In the genomic region with DNA sequence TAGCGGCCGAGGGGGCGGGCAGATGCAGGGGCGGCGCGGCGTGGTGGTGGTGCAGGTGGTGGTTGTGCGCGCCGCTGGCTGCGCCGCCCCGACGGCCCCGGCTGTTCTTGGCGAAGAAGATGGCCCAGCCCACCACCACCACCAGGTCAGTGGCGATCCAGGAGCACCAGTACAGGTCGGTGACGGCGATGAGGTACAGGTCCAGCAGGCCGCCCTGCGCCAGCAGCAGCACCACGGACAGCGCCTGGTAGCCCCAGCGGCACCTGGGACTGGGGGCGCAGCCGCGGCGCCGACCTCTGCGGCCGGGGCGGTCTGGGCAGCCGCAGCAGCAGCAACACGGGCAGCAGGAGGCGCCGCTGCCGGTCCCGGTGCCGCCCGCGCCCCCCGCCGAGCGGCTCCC, we compare ENCODE assay signal across 9 cellular contexts. TPM values are rescaled to one million over a fixed set of nuclear protein-coding genes. Genes with fewer than 3 reads are reported as not detected.
DNase-seq lines count a peak whose midpoint lies in the region; ATAC-seq, FAIRE-seq and TF ChIP-seq lines count a peak whose summit lies in the region.
"Had no signal": no experiment of that assay in that cellular context is flagged by ENCODE, and none has a peak within 500 bp of the region (broad histone marks: within the 10 kb centered on the region; RNA-seq: fewer than 3 reads in every experiment).

No MANE protein-coding gene starts in this region.

- no peak for FAIRE-seq in H54 (lab: Jason Lieb, UNC)
- FAIRE-seq: frontal cortex had no signal

- H3K9me3 ChIP-seq in CD8-positive, alpha-beta memory T cell (ENCODE audit: low read length): no peaks in the 10 kb centered on the region
- H3K9me3 ChIP-seq in cardiac muscle cell (ENCODE audit: low read depth): no peaks in the 10 kb centered on the region

- peaks cover 13% of the 10 kb centered on the region for H3K27me3 ChIP-seq in CD8-positive, alpha-beta memory T cell (ENCODE audit: insufficient read depth, low read length, poor library complexity, severe bottlenecking)
- H3K27me3 ChIP-seq in cardiac muscle cell: no peaks in the 10 kb centered on the region

- H3K27me3 Mint-ChIP-seq in CD8-positive, alpha-beta memory T cell: peaks cover 18 to 24% of the 10 kb centered on the region in 2 donors
- peaks cover 8% of the 10 kb centered on the region for H3K27me3 Mint-ChIP-seq in activated T-helper 17 cell treated with anti-CD3 and anti-CD28 coated beads, Interleukin-2, amount 50 U/mL, for 72 hours

- H3K9me3 Mint-ChIP-seq in CD8-positive, alpha-beta memory T cell: no peaks in the 10 kb centered on the region
- no peaks in the 10 kb centered on the region for H3K9me3 Mint-ChIP-seq in activated T-helper 17 cell treated with anti-CD3 and anti-CD28 coated beads, Interleukin-2, amount 50 U/mL, for 72 hours

- TF ChIP-seq CTCF in NB4 (IDR thresholded peaks at IDR 0.05; ENCODE audit: low read depth, low read length) (no peak), cardiac muscle cell (IDR thresholded peaks at IDR 0.05; ENCODE audit: low read depth, low read length) (no peak), retinal pigment epithelial cell (conservative IDR thresholded peaks at IDR 0.05; ENCODE audit: low read depth, low read length) (no peak)

- TF ChIP-seq POLR2A in NB4 (IDR thresholded peaks at IDR 0.05; ENCODE audit: extremely low read depth, insufficient read length) (no peak), H54 (IDR thresholded peaks at IDR 0.05; ENCODE audit: low read depth, low read length) (no peak)

- peak; percentile 39 to 70 (median 50) for DNase-seq in CD8-positive, alpha-beta memory T cell
- peak; percentile 70 for DNase-seq in NB4 (ENCODE audit: low read depth)
- DNase-seq in cardiac muscle cell (ENCODE audit: low read depth in 1 of 2, low spot score in 1 of 2): peak; percentile 53 to 93
- DNase-seq in retinal pigment epithelial cell (ENCODE audit: low read depth): peak; percentile 10
- DNase-seq in NCI-H446 treated with DMSO at 0.1 percent for 48 hours (lab: John Stamatoyannopoulos, UW): no peak
- no peak for DNase-seq in NCI-H1694 treated with DMSO at 0.1 percent for 48 hours (lab: John Stamatoyannopoulos, UW)
- no peak for DNase-seq in H54 (ENCODE audit: insufficient read length, low spot score)

- no peak overlapping the region for H3K4me3 ChIP-seq in CD8-positive, alpha-beta memory T cell (ENCODE audit: low read length)
- H3K4me3 ChIP-seq in NB4 (ENCODE audit: low read depth, low read length) (no peak overlapping the region), cardiac muscle cell (peak overlapping the region; percentile 84), retinal pigment epithelial cell (ENCODE audit: low read length) (no peak overlapping the region)

- peak; percentile 67 for ATAC-seq in activated T-helper 17 cell treated with anti-CD3 and anti-CD28 coated beads, Interleukin-2, amount 50 U/mL, for 72 hours (replicated peaks)

- peaks cover 42 to 53% (median 43%) of the 10 kb centered on the region in 3 donors for H3K4me1 Mint-ChIP-seq in CD8-positive, alpha-beta memory T cell
- peaks cover 34% of the 10 kb centered on the region for H3K4me1 Mint-ChIP-seq in activated T-helper 17 cell treated with anti-CD3 and anti-CD28 coated beads, Interleukin-2, amount 50 U/mL, for 72 hours

- H3K36me3 ChIP-seq in CD8-positive, alpha-beta memory T cell (ENCODE audit: insufficient read depth, low read length): no peaks in the 10 kb centered on the region
- no peaks in the 10 kb centered on the region for H3K36me3 ChIP-seq in cardiac muscle cell

- no peak overlapping the region for H3K27ac ChIP-seq in CD8-positive, alpha-beta memory T cell (ENCODE audit: low read depth, low read length)
- no peak overlapping the region for H3K27ac ChIP-seq in cardiac muscle cell

- peak overlapping the region in 2 of 7 donors; percentile 35 to 46 for H3K4me3 Mint-ChIP-seq in CD8-positive, alpha-beta memory T cell
- peak overlapping the region; percentile 49 for H3K4me3 Mint-ChIP-seq in activated T-helper 17 cell treated with anti-CD3 and anti-CD28 coated beads, Interleukin-2, amount 50 U/mL, for 72 hours

- POLR2A ChIA-PET in CD8-positive, alpha-beta memory T cell (lab: Charles Lee): interaction anchor here (1.2 kb wide), 1 partner anchor 99 kb away, joined by 3 read pairs; a partner anchor contains a TSS

- peaks cover 0 to 5% (median 0%) of the 10 kb centered on the region in 3 donors for H3K36me3 Mint-ChIP-seq in CD8-positive, alpha-beta memory T cell
- H3K36me3 Mint-ChIP-seq in activated T-helper 17 cell treated with anti-CD3 and anti-CD28 coated beads, Interleukin-2, amount 50 U/mL, for 72 hours (ENCODE audit: low read depth): no peaks in the 10 kb centered on the region

- CTCF ChIA-PET in CD8-positive, alpha-beta memory T cell (lab: Charles Lee): interaction anchor here (1.0 kb wide), 1 partner anchor 52 kb away, joined by 5 read pairs; no protein-coding TSS in a partner anchor

- no peak overlapping the region for H3K27ac Mint-ChIP-seq in CD8-positive, alpha-beta memory T cell
- no peak overlapping the region for H3K27ac Mint-ChIP-seq in activated T-helper 17 cell treated with anti-CD3 and anti-CD28 coated beads, Interleukin-2, amount 50 U/mL, for 72 hours

- H3K4me1 ChIP-seq in CD8-positive, alpha-beta memory T cell (ENCODE audit: insufficient read depth, low read length): peaks cover 55% of the 10 kb centered on the region
- H3K4me1 ChIP-seq in cardiac muscle cell (ENCODE audit: low read depth): no peaks in the 10 kb centered on the region

RNA-seq across cellular contexts. Expression of a gene that starts 0.9 kb away (rescaled TPM):
- total RNA-seq in CD8-positive, alpha-beta memory T cell: under 1 TPM; 0.11 to 0.15 TPM
- not detected for polyA plus RNA-seq in CD8-positive, alpha-beta memory T cell
- under 1 TPM in 1 of 2 donors, not detected in 1; 0.08 TPM for total RNA-seq in activated T-helper 17 cell treated with anti-CD3 and anti-CD28 coated beads, Interleukin-2, amount 50 U/mL, for 72 hours
- 6.7 and 10.2 TPM in 2 replicates for total RNA-seq in cardiac muscle cell
- 4.5 and 7.9 TPM in 2 replicates for polyA plus RNA-seq in cardiac muscle cell

RNA-seq across cellular contexts. Expression of a gene that starts 35.5 kb away (rescaled TPM):
- total RNA-seq in CD8-positive, alpha-beta memory T cell: 10 to 100 TPM; 21.7 to 22.0 TPM
- 30.2 TPM for polyA plus RNA-seq in CD8-positive, alpha-beta memory T cell
- total RNA-seq in activated T-helper 17 cell treated with anti-CD3 and anti-CD28 coated beads, Interleukin-2, amount 50 U/mL, for 72 hours: 10 to 100 TPM in 1 of 2 donors, 1 to 10 TPM in 1; 8.5 to 13.6 TPM
- 4.7 and 6.5 TPM in 2 replicates for total RNA-seq in cardiac muscle cell
- polyA plus RNA-seq in cardiac muscle cell: 3.3 and 5.7 TPM in 2 replicates

RNA-seq across cellular contexts. Expression of a gene that starts 38.8 kb away (rescaled TPM):
- total RNA-seq in CD8-positive, alpha-beta memory T cell: 10 to 100 TPM; 38.6 to 40.0 TPM
- 53.5 TPM for polyA plus RNA-seq in CD8-positive, alpha-beta memory T cell
- 10 to 100 TPM; 44.6 to 56.0 TPM for total RNA-seq in activated T-helper 17 cell treated with anti-CD3 and anti-CD28 coated beads, Interleukin-2, amount 50 U/mL, for 72 hours
- 121 and 131 TPM in 2 replicates for total RNA-seq in cardiac muscle cell
- 164 and 182 TPM in 2 replicates for polyA plus RNA-seq in cardiac muscle cell

Comparison
In these comparisons a context has a peak if more than half of its experiments do, and no peak if none do; other contexts are left out.
1. DNase-seq: peak in CD8-positive, alpha-beta memory T cell (5 of 5), NB4 (single experiment), cardiac muscle cell (2 of 2) and retinal pigment epithelial cell (single experiment); none in NCI-H446 treated with DMSO at 0.1 percent for 48 hours (single experiment), NCI-H1694 treated with DMSO at 0.1 percent for 48 hours (single experiment) and H54 (single experiment).